In the genomic region with DNA sequence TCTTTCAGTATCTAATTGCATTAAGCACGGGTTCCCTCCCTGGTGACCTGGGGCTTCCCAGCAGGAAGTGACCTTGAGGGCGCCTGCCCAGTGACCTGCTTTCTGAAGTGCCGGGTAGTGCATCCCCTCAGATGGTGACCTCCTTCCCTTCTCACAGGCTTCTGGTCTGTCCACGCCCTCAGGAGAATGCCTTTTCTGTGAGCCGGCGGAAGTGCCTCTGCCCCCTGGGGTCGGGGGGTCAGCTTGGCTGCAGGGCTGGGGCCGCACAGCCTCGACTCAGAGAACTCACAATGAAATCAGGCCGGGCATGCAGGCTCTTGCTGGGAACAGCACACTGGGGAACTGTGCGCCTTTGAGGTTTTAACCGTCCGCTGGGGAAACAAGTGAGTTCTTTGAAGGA, we compare ENCODE assay signal across 16 cellular contexts.
DNase-seq lines count a peak whose midpoint lies in the region; ATAC-seq, FAIRE-seq and TF ChIP-seq lines count a peak whose summit lies in the region.
"Had no signal": no experiment of that assay in that cellular context is flagged by ENCODE, and none has a peak within 500 bp of the region (broad histone marks: within the 10 kb centered on the region; RNA-seq: fewer than 3 reads in every experiment).

No MANE protein-coding gene starts in this region.

- no peaks in the 10 kb centered on the region for H3K27me3 ChIP-seq in GM12878 (replicated peaks in 1 of 2; ENCODE audit: control insufficient read depth in 2 of 2, insufficient read depth in 2 of 2, low read length in 1 of 2)
- no peaks in the 10 kb centered on the region for H3K27me3 ChIP-seq in pancreas
- H3K27me3 ChIP-seq: BE2C, Peyer's patch, tibial nerve had no signal

- no TSS peak for BruUV-seq in GM12878 (replicated peaks; lab: Mats Ljungman, UMichigan)

- no peaks in the 10 kb centered on the region for H4K20me1 ChIP-seq in GM12878 (ENCODE audit: control insufficient read depth, insufficient read depth)

- no peaks in the 10 kb centered on the region for H3K9me3 ChIP-seq in GM12878 (replicated peaks; ENCODE audit: control insufficient read depth, insufficient read depth, low read length)
- H3K9me3 ChIP-seq in iPS-18c (ENCODE audit: control insufficient read depth, insufficient read depth, low read length) = no peaks in the 10 kb centered on the region
- no peaks in the 10 kb centered on the region for H3K9me3 ChIP-seq in pancreas
- H3K9me3 ChIP-seq: BE2C, body of pancreas, esophagus squamous epithelium, Peyer's patch, tibial nerve had no signal

- peak; percentile 23 for DNase-seq in GM12865 (ENCODE audit: low read depth)
- no peak for DNase-seq in GM12878 (ENCODE audit: low read depth, low spot score)
- DNase-seq in pancreas = peak in 1 of 6 donors; percentile 37
- DNase-seq in DMS153 (lab: John Stamatoyannopoulos, UW) = no peak
- DNase-seq in DMS79 (lab: John Stamatoyannopoulos, UW) = no peak
- DNase-seq: activated T-cell treated with anti-CD3 and anti-CD28 coated beads, Interleukin-2, amount 50 U/mL, for 72 hours; BE2C; esophagus squamous epithelium; NCI-H2029; Peyer's patch had no signal

- RAD21 ChIA-PET in GM12878 (lab: Charles Lee; ENCODE audit: unreplicated experiment) = no interaction called here

- H3K4me1 ChIP-seq in GM12878 (ENCODE audit: control insufficient read depth, insufficient read depth, low read length) (no peaks in the 10 kb centered on the region), pancreas (peaks cover 0 to 4% (median 0%) of the 10 kb centered on the region in 3 donors)
- H3K4me1 ChIP-seq: BE2C, body of pancreas had no signal

- H3K79me2 ChIP-seq in GM12878 (ENCODE audit: control insufficient read depth, insufficient read depth, low read length) = no peaks in the 10 kb centered on the region

- H3K4me2 ChIP-seq in GM12878 (ENCODE audit: control insufficient read depth, insufficient read depth) = no peak overlapping the region; the same call in 1 of the 2 replicates

- no peak overlapping the region for H3K4me3 ChIP-seq in GM12865 (ENCODE audit: low read depth, low read length)
- no peak overlapping the region for H3K4me3 ChIP-seq in GM12878
- H3K4me3 ChIP-seq in iPS-18c (ENCODE audit: insufficient read depth, low read depth, low read length) = peak overlapping the region; percentile 38
- no peak overlapping the region for H3K4me3 ChIP-seq in pancreas
- H3K4me3 ChIP-seq: body of pancreas, Peyer's patch, tibial nerve had no signal

- TF ChIP-seq EP300 in GM12878 (IDR thresholded peaks at IDR 0.05; ENCODE audit: borderline replicate concordance in 1 of 2, control insufficient read depth in 1 of 2, low read depth in 2 of 2, low read length in 2 of 2) = no peak

- H3K9ac ChIP-seq in GM12878 (ENCODE audit: control insufficient read depth, insufficient read depth, low read length) = no peak overlapping the region

- POLR2A ChIA-PET in GM12878 (lab: Charles Lee) = no interaction called here

- no peak overlapping the region for H2AFZ ChIP-seq in GM12878 (ENCODE audit: control insufficient read depth, low read depth, low read length)

- no peak for TF ChIP-seq POLR2A in GM12878 (IDR thresholded peaks at IDR 0.05; ENCODE audit: low read depth, low read length)

- ATAC-seq in GM12878 (peak; percentile 44), pancreas (peak in 3 of 4 donors; percentile 19 to 58 (median 43)), GM21447 (IDR thresholded peaks at IDR 0.05; ENCODE audit: unreplicated experiment) (no peak), HG02642 (IDR thresholded peaks at IDR 0.05; ENCODE audit: poor library complexity, unreplicated experiment) (no peak)
- ATAC-seq: activated CD4-positive, CD25-positive, alpha-beta regulatory T cell treated with anti-CD3 and anti-CD28 coated beads, Interleukin-2, amount 50 U/mL, for 24 hours; activated T-cell treated with anti-CD3 and anti-CD28 coated beads, Interleukin-2, amount 50 U/mL, for 72 hours; body of pancreas had no signal

- FAIRE-seq in GM12878 (lab: Jason Lieb, UNC) = no peak
- FAIRE-seq in pancreas (lab: Jason Lieb, UNC) = no peak

- in situ Hi-C loops in GM12878 (cut with MboI) = no loop called here

- 31% methylated on average over 13 of the region's 13 CpGs for WGBS in GM12878 (ENCODE audit: insufficient coverage, insufficient replicate concordance, low lambda C conversion rate, missing lambda C conversion rate)
- WGBS in pancreas, 2 donors = 17 to 23% methylated on average over 13 of the region's 13 CpGs

- H3K36me3 ChIP-seq in GM12878 (ENCODE audit: control insufficient read depth in 2 of 2, insufficient read depth in 2 of 2, low read length in 1 of 2) (no peaks in the 10 kb centered on the region), pancreas (no peaks in the 10 kb centered on the region)
- H3K36me3 ChIP-seq: BE2C, esophagus squamous epithelium, Peyer's patch, tibial nerve had no signal

- no peak for TF ChIP-seq CTCF in GM12865 (IDR thresholded peaks at IDR 0.05; ENCODE audit: insufficient read depth, low read depth, low read length, missing control alignments)
- no peak for TF ChIP-seq CTCF in GM12878 (IDR thresholded peaks at IDR 0.05 in 2 of 3, conservative IDR thresholded peaks at IDR 0.05 in 1 of 3; ENCODE audit: control insufficient read depth in 2 of 3, extremely low read depth in 1 of 3, insufficient read depth in 1 of 3, low read depth in 3 of 3, low read length in 3 of 3)
- no peak for TF ChIP-seq CTCF in pancreas (IDR thresholded peaks at IDR 0.05)

- SMC1A ChIA-PET in GM12878 (lab: Charles Lee; ENCODE audit: uncharacterized antibody, unreplicated experiment) = no interaction called here

- no peak for TF ChIP-seq RAD21 in GM12878 (IDR thresholded peaks at IDR 0.05; ENCODE audit: insufficient read depth, low read depth, low read length)

- CTCF ChIA-PET in GM12878 (lab: Yijun Ruan, JAX) = no interaction called here

- no peak overlapping the region for H3K27ac ChIP-seq in GM12878 (ENCODE audit: control insufficient read depth, insufficient read depth)
- no peak overlapping the region for H3K27ac ChIP-seq in pancreas
- H3K27ac ChIP-seq: body of pancreas had no signal

- intact Hi-C loops in GM12878 (cut with micrococcal nuclease; ENCODE audit: unreplicated experiment) = no loop called here
- intact Hi-C loops in pancreas (cut with DNase I) = no loop called here

TF ChIP-seq in GM12878, 131 proteins besides CTCF, POLR2A, EP300 and RAD21:
- no peak for TF ChIP-seq SREBF2 (IDR thresholded peaks at IDR 0.05; ENCODE audit: low read length)
- no peak for TF ChIP-seq LARP7 (IDR thresholded peaks at IDR 0.05)
- TF ChIP-seq ZNF24 (IDR thresholded peaks at IDR 0.05) = no peak

Comparison
In these comparisons a context has a peak if more than half of its experiments do, and no peak if none do; other contexts are left out.
1. ATAC-seq: peak in GM12878 (single experiment) and pancreas (3 of 4); none in GM21447 (single experiment) and HG02642 (single experiment).